8 cellular contexts compared by ENCODE assay signal in genomic region chr17:4555863-4556646, GRCh38. TPM values are rescaled to one million over a fixed set of nuclear protein-coding genes. Genes with fewer than 3 reads are reported as not detected.
DNase-seq lines count a peak whose midpoint lies in the region; ATAC-seq and TF ChIP-seq lines count a peak whose summit lies in the region.

No MANE protein-coding gene starts in this region.

- H3K27me3 ChIP-seq in left ventricle myocardium inferior (ENCODE audit: low read depth), result no peaks in the 10 kb centered on the region
- H3K27me3 ChIP-seq in vagina, result no peaks in the 10 kb centered on the region

- H3K9me3 ChIP-seq in left ventricle myocardium inferior (replicated peaks) (no peaks in the 10 kb centered on the region), mesodermal cell (ENCODE audit: control insufficient read depth, low read length) (no peaks in the 10 kb centered on the region), vagina (no peaks in the 10 kb centered on the region)

- H3K36me3 Mint-ChIP-seq in brain, result peaks cover 12% of the 10 kb centered on the region

- H3K27ac Mint-ChIP-seq in brain, result peak overlapping the region; percentile 94 to 99 (median 98)

- H3K27ac ChIP-seq in left ventricle myocardium inferior (replicated peaks) (peak overlapping the region; percentile 93), mesodermal cell (ENCODE audit: low read depth, low read length, severe bottlenecking) (peak overlapping the region; percentile 84), vagina (peak overlapping the region; percentile 73)

- H3K4me1 ChIP-seq in left ventricle myocardium inferior, result peaks cover 33% of the 10 kb centered on the region
- H3K4me1 ChIP-seq in mesodermal cell (ENCODE audit: control insufficient read depth, insufficient read depth, low read length, poor library complexity, severe bottlenecking), result peaks cover 7% of the 10 kb centered on the region
- H3K4me1 ChIP-seq in vagina, result peaks cover 27% of the 10 kb centered on the region

- peak overlapping the region; percentile 94 for H3K4me3 ChIP-seq in left ventricle myocardium inferior
- peak overlapping the region; percentile 80 for H3K4me3 ChIP-seq in mesodermal cell (ENCODE audit: extremely low read depth, insufficient read depth, low read length, poor library complexity, severe bottlenecking)
- peak overlapping the region; percentile 98 to 99 for H3K4me3 ChIP-seq in vagina

- TF ChIP-seq POLR2A in vagina (IDR thresholded peaks at IDR 0.05), result no peak

- intact Hi-C loops in left ventricle myocardium inferior (cut with micrococcal nuclease), result no loop called here
- intact Hi-C loops in Right ventricle myocardium inferior (cut with DNase I), result loop anchor here (5.0 kb wide), 1 partner anchor 134 kb away; no protein-coding TSS in a partner anchor
- intact Hi-C loops in vagina (cut with DNase I), result no loop called here

- H3K9me3 Mint-ChIP-seq in brain, result no peaks in the 10 kb centered on the region

- peak overlapping the region; percentile 88 to 98 (median 95) for H3K4me3 Mint-ChIP-seq in brain

- H3K36me3 ChIP-seq in left ventricle myocardium inferior (peaks cover 28% of the 10 kb centered on the region), mesodermal cell (ENCODE audit: control insufficient read depth, insufficient read depth, low read length) (peaks cover 26% of the 10 kb centered on the region), vagina (peaks cover 0 to 17% of the 10 kb centered on the region in 2 donors)

- peaks cover 29% of the 10 kb centered on the region for H3K4me1 Mint-ChIP-seq in brain

- H3K27me3 Mint-ChIP-seq in brain, result no peaks in the 10 kb centered on the region

- DNase-seq in left ventricle myocardium inferior, result no peak
- DNase-seq in Right ventricle myocardium inferior (ENCODE audit: missing footprints), result no peak
- no peak for DNase-seq in vagina (ENCODE audit: extremely low spot score in 2 of 2)
- no peak for DNase-seq in iPS-NIHi7 (ENCODE audit: extremely low spot score)

- WGBS in mesodermal cell (ENCODE audit: insufficient coverage in 2 of 2), 2 experiments, result 66 to 85% methylated on average over 7 to 11 of the region's 15 CpGs

- ATAC-seq in Right ventricle myocardium inferior, result no peak
- no peak for ATAC-seq in HG03460 (IDR thresholded peaks at IDR 0.05; ENCODE audit: unreplicated experiment)
- no peak for ATAC-seq in HG03196 (IDR thresholded peaks at IDR 0.05; ENCODE audit: unreplicated experiment)

- TF ChIP-seq CTCF in left ventricle myocardium inferior (IDR thresholded peaks at IDR 0.05; ENCODE audit: borderline replicate concordance), result no peak
- no peak for TF ChIP-seq CTCF in brain (conservative IDR thresholded peaks at IDR 0.05)
- TF ChIP-seq CTCF in vagina (IDR thresholded peaks at IDR 0.05), result no peak

RNA-seq across cellular contexts. Expression of gene MYBBP1A, which starts 0.9 kb away (rescaled TPM):
- total RNA-seq in left ventricle myocardium inferior (21.3 TPM), Right ventricle myocardium inferior (19.2 TPM), vagina (47.1 TPM)
- 35.0 TPM for polyA plus RNA-seq in brain (ENCODE audit: insufficient read depth, low read depth, low replicate concordance)
- polyA plus RNA-seq in mesodermal cell (2013, experiment 1 of 2), result 23.6 TPM
- polyA plus RNA-seq in mesodermal cell (2013, experiment 2 of 2), result 19.7 TPM

RNA-seq across cellular contexts. Expression of gene GGT6, which starts 4.3 kb away (rescaled TPM):
- not detected for total RNA-seq in left ventricle myocardium inferior
- 0.14 TPM for total RNA-seq in Right ventricle myocardium inferior
- polyA plus RNA-seq in brain (ENCODE audit: insufficient read depth, low read depth, low replicate concordance), result 0.17 TPM
- not detected for polyA plus RNA-seq in mesodermal cell (2013, experiment 1 of 2)
- polyA plus RNA-seq in mesodermal cell (2013, experiment 2 of 2), result not detected
- total RNA-seq in vagina, result 9.6 TPM

RNA-seq across cellular contexts. Expression of gene SMTNL2, which starts 28.3 kb away (rescaled TPM):
- total RNA-seq in left ventricle myocardium inferior, result 33.4 TPM
- total RNA-seq in Right ventricle myocardium inferior, result 48.6 TPM
- 3.6 TPM for polyA plus RNA-seq in brain (ENCODE audit: insufficient read depth, low read depth, low replicate concordance)
- 12.7 TPM for polyA plus RNA-seq in mesodermal cell (2013, experiment 1 of 2)
- polyA plus RNA-seq in mesodermal cell (2013, experiment 2 of 2), result 12.1 TPM
- 2.5 TPM for total RNA-seq in vagina

RNA-seq across cellular contexts. Expression of gene SPNS2, which starts 57.4 kb away (rescaled TPM):
- total RNA-seq in left ventricle myocardium inferior, result 11.2 TPM
- 12.4 TPM for total RNA-seq in Right ventricle myocardium inferior
- polyA plus RNA-seq in brain (ENCODE audit: insufficient read depth, low read depth, low replicate concordance), result 17.9 TPM
- polyA plus RNA-seq in mesodermal cell (2013, experiment 1 of 2), result 8.1 TPM
- 5.1 TPM for polyA plus RNA-seq in mesodermal cell (2013, experiment 2 of 2)
- total RNA-seq in vagina, result 79.3 TPM
